28 cellular contexts compared by ENCODE assay signal in the genomic region with DNA sequence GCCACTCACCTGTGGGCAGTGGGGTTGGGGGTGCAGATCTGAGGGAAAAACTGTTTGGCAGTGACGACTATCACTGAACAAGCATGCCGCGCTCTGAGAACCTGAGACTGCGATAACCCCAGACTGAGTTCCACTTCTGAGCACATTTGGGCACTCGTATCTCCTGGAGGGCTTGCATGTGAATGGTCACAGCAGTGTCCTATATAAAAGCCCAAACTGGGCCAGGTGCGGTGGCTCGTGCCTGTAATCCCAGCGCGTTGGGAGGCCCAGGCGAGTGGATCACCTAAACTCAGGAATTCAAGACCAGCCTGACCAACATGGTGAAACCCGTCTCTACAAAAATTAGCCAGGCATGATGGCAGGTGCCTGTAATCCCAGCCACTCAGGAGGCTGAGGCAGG. TPM values are rescaled to one million over a fixed set of nuclear protein-coding genes. Genes with fewer than 3 reads are reported as not detected.
"Had no signal": no experiment of that assay in that cellular context is flagged by ENCODE, and none has a peak within 500 bp of the region (broad histone marks: within the 10 kb centered on the region; RNA-seq: fewer than 3 reads in every experiment).

No MANE protein-coding gene starts in this region.

- H3K36me3 ChIP-seq: esophagus squamous epithelium, gastrocnemius medialis, heart right ventricle, left lung had no signal

- H3K4me3 ChIP-seq: coronary artery, esophagus squamous epithelium, gastrocnemius medialis, heart right ventricle, left lung, lung, mucosa of descending colon had no signal

- H3K27me3 ChIP-seq: heart right ventricle, left lung had no signal

- ATAC-seq: effector memory CD8-positive, alpha-beta T cell; esophagus mucosa; gastrocnemius medialis; left cardiac atrium; left lung; mucosa of descending colon had no signal

- FAIRE-seq: colon, endometrium had no signal

- H3K27ac ChIP-seq: coronary artery, epithelial cell of prostate, esophagus squamous epithelium, gastrocnemius medialis, heart right ventricle, left lung had no signal

- DNase-seq: effector CD8-positive, alpha-beta T cell; effector memory CD8-positive, alpha-beta T cell; endodermal cell; erythroblast; esophagus squamous epithelium; foreskin fibroblast; foreskin melanocyte; gastrocnemius medialis; glutamatergic neuron; head of caudate nucleus; heart right ventricle; hippocampal formation; islet precursor cell; left cardiac atrium; left lung; left ventricle myocardium superior; mammary epithelial cell; mesendoderm; mucosa of descending colon had no signal

- H3K9me3 ChIP-seq: gastrocnemius medialis had no signal

- H3K4me1 ChIP-seq: gastrocnemius medialis, left lung had no signal

RNA-seq across cellular contexts. Expression of a gene that starts 18.7 kb away (rescaled TPM):
- total RNA-seq: dermis microvascular lymphatic vessel endothelial cell, glomerular endothelial cell, heart right ventricle, left cardiac atrium, left ventricle myocardium superior, myocyte had no signal
- polyA plus RNA-seq: mammary epithelial cell had no signal
